ENCODE assay signal across 8 cellular contexts in the genomic region with DNA sequence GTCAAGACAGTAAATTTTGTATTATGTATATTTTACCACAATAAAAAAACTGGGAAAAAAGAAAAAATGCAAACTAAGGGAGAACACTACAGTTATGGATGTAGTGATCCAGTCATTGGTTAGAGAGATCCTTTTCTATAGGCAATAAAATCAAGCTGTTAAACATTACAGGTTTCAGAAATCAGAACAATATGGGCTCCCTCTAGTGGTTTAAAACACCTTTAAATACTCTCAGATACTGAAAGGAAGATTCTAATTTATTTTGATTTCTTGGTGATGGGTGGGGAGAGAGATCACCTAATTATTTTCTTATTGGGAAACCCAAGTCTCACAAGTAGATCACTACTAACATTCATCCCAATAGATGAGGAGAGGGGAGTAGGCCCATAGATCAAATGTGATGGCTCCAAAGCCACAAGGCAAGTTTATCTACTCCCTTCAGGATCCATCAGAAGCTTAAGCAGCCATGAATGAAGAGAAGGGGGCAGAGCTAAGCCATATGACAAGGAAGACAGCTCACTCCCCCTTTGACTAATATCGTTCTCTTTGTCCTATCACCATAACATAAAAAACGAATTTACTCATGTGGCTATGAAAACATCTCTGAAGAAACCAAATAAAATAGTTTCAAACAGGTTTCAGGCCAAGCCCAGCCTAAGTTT.
DNase-seq lines count a peak whose midpoint lies in the region; ATAC-seq and TF ChIP-seq lines count a peak whose summit lies in the region.

No MANE protein-coding gene starts in this region.

- H3K36me3 Mint-ChIP-seq in CD14-positive monocyte, result no peaks in the 10 kb centered on the region
- no peaks in the 10 kb centered on the region for H3K36me3 Mint-ChIP-seq in HFFc6 (ENCODE audit: low read depth)

- peaks cover 6 to 41% (median 23%) of the 10 kb centered on the region in 6 donors for H3K4me1 ChIP-seq in spleen

- H3K9me3 ChIP-seq in SK-N-MC (ENCODE audit: low read depth, low read length), result no peaks in the 10 kb centered on the region
- H3K9me3 ChIP-seq in spleen, result no peaks in the 10 kb centered on the region

- intact Hi-C loops in CD14-positive monocyte (cut with micrococcal nuclease) (loop anchor here in 1 of 2 donors (10.0 kb wide), 1 partner anchor 278 kb away; no protein-coding TSS in a partner anchor), spleen (cut with DNase I; ENCODE audit: low total_unique reads) (loop anchor here (5.0 to 10.0 kb wide), 3 partner anchors 108 to 341 kb away; no protein-coding TSS in a partner anchor)

- H3K9me3 Mint-ChIP-seq in CD14-positive monocyte (no peaks in the 10 kb centered on the region), HFFc6 (no peaks in the 10 kb centered on the region)

- H3K27me3 ChIP-seq in spleen (replicated peaks in 1 of 7), result no peaks in the 10 kb centered on the region

- ATAC-seq in GM21825 (IDR thresholded peaks at IDR 0.05; ENCODE audit: unreplicated experiment) (no peak), HG03196 (IDR thresholded peaks at IDR 0.05; ENCODE audit: unreplicated experiment) (no peak)

- TF ChIP-seq CTCF in CD14-positive monocyte (IDR thresholded peaks at IDR 0.05), result peak; percentile 71
- peak; percentile 84 for TF ChIP-seq CTCF in HFFc6 (IDR thresholded peaks at IDR 0.05)
- TF ChIP-seq CTCF in spleen (IDR thresholded peaks at IDR 0.05 in 8 of 11, conservative IDR thresholded peaks at IDR 0.05 in 3 of 11), result peak in 10 of 11 experiments; percentile 11 to 65 (median 52)

- TF ChIP-seq POLR2A in spleen (IDR thresholded peaks at IDR 0.05), result no peak

- H3K4me3 Mint-ChIP-seq in CD14-positive monocyte, result no peak overlapping the region
- H3K4me3 Mint-ChIP-seq in HFFc6, result no peak overlapping the region

- DNase-seq in CD14-positive monocyte (ENCODE audit: low spot score) (no peak), HFFc6 (peak; percentile 20), SK-N-MC (ENCODE audit: low read depth, low spot score) (peak; percentile 3), fibroblast of peridontal ligament (ENCODE audit: extremely low read depth) (peak; percentile 71), spleen (no peak), NCI-H128 (lab: John Stamatoyannopoulos, UW; ENCODE audit: unreplicated experiment) (no peak)

- H3K4me3 ChIP-seq in SK-N-MC (no peak overlapping the region), spleen (no peak overlapping the region)

- peaks cover 21% of the 10 kb centered on the region for H3K4me1 Mint-ChIP-seq in CD14-positive monocyte
- H3K4me1 Mint-ChIP-seq in HFFc6 (ENCODE audit: low read depth), result peaks cover 13% of the 10 kb centered on the region

- H3K27ac ChIP-seq in SK-N-MC, result no peak overlapping the region
- H3K27ac ChIP-seq in spleen, result no peak overlapping the region

- no peak overlapping the region for H3K27ac Mint-ChIP-seq in CD14-positive monocyte
- H3K27ac Mint-ChIP-seq in HFFc6, result no peak overlapping the region; the same call in 1 of the 2 replicates

- no peak overlapping the region for H3K9ac ChIP-seq in SK-N-MC (ENCODE audit: insufficient read length)

- peaks cover 0 to 3% (median 0%) of the 10 kb centered on the region in 3 donors for H3K27me3 Mint-ChIP-seq in CD14-positive monocyte (ENCODE audit: low read depth in 3 of 3)
- no peaks in the 10 kb centered on the region; the same call in 1 of the 2 replicates for H3K27me3 Mint-ChIP-seq in HFFc6 (ENCODE audit: insufficient read depth)

- WGBS in spleen, 5 donors, result 51 to 75% (median 57%) methylated on average over 2 of the region's 2 CpGs

- H3K36me3 ChIP-seq in SK-N-MC (ENCODE audit: insufficient read depth, low read length), result no peaks in the 10 kb centered on the region
- no peaks in the 10 kb centered on the region for H3K36me3 ChIP-seq in spleen

Comparison
In these comparisons a context has a peak if more than half of its experiments do, and no peak if none do; other contexts are left out.
1. DNase-seq: peak in HFFc6 (single experiment), SK-N-MC (single experiment) and fibroblast of peridontal ligament (single experiment); none in CD14-positive monocyte (single experiment), spleen (single experiment) and NCI-H128 (single experiment).
2. Peak in every context shown above with its lines, with median percentiles within 50 percentile points of each other: CTCF ChIP-seq.